In the genomic region with DNA sequence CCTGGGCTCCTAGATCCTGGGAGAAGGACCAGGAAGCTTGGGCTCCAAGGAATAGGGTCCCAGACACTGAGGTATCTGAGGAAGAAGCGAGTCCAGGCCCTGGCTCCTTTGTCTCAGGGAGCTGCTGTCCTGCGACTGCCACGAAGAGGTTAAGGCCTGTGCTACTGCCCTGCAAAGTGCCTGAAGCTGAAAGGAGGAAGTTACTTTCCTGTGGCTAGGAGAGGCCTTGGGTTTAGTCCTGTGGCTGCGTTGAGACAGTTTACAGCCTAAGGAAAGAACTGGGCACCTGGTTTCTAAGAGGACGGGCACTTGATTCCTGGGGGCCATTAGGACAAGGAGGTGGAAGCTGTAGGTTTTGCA, we compare ENCODE assay signal across 9 cellular contexts. TPM values are rescaled to one million over a fixed set of nuclear protein-coding genes. Genes with fewer than 3 reads are reported as not detected.
DNase-seq lines count a peak whose midpoint lies in the region; ATAC-seq and TF ChIP-seq lines count a peak whose summit lies in the region.
"Had no signal": no experiment of that assay in that cellular context is flagged by ENCODE, and none has a peak within 500 bp of the region (broad histone marks: within the 10 kb centered on the region; RNA-seq: fewer than 3 reads in every experiment).

No MANE protein-coding gene starts in this region.

- H3K9me3 Mint-ChIP-seq in T-cell (peaks cover 0 to 8% (median 6%) of the 10 kb centered on the region in 3 donors), glutamatergic neuron (ENCODE audit: unreplicated experiment) (peaks cover 12% of the 10 kb centered on the region)

- peak overlapping the region in 3 of 7 experiments; percentile 66 to 73 (median 73) for H3K4me3 ChIP-seq in skin epidermis

- H3K4me1 Mint-ChIP-seq in T-cell (peaks cover 64 to 78% (median 68%) of the 10 kb centered on the region in 3 donors), glutamatergic neuron (ENCODE audit: low read depth, unreplicated experiment) (peaks cover 3% of the 10 kb centered on the region)

- TF ChIP-seq CTCF in GM20000 (IDR thresholded peaks at IDR 0.05; ENCODE audit: extremely low read depth, missing control alignments) (no peak), glutamatergic neuron (IDR thresholded peaks at IDR 0.05; ENCODE audit: partially characterized antibody, unreplicated experiment) (no peak)

- H3K27me3 Mint-ChIP-seq in T-cell = no peaks in the 10 kb centered on the region
- peaks cover 12% of the 10 kb centered on the region for H3K27me3 Mint-ChIP-seq in glutamatergic neuron (ENCODE audit: unreplicated experiment)

- peak overlapping the region in 2 of 3 donors; percentile 67 to 71 for H3K4me3 Mint-ChIP-seq in T-cell
- peak overlapping the region; percentile 69 for H3K4me3 Mint-ChIP-seq in glutamatergic neuron (ENCODE audit: unreplicated experiment)

- H3K27ac Mint-ChIP-seq in T-cell = peak overlapping the region; percentile 88 to 90
- no peak overlapping the region for H3K27ac Mint-ChIP-seq in glutamatergic neuron (ENCODE audit: unreplicated experiment)

- DNase-seq in GM20000 (ENCODE audit: low spot score) = peak; percentile 56
- DNase-seq in T-cell = peak in 1 of 34 experiments; percentile 30
- no peak for DNase-seq in glutamatergic neuron
- no peak for DNase-seq in NCI-H1930 (lab: John Stamatoyannopoulos, UW)
- DNase-seq in activated CD4-positive, CD25-positive, alpha-beta regulatory T cell treated with anti-CD3 and anti-CD28 coated beads, Interleukin-2, amount 50 U/mL, for 72 hours = no peak
- DNase-seq in NCI-H345 treated with DMSO at 0.1 percent for 48 hours (lab: John Stamatoyannopoulos, UW; ENCODE audit: unreplicated experiment) = no peak
- DNase-seq in activated CD4-positive, alpha-beta T cell treated with anti-CD3 and anti-CD28 coated beads, Interleukin-2, amount 50 U/mL, for 1 hour = no peak

- H3K36me3 Mint-ChIP-seq in T-cell (peaks cover 28% of the 10 kb centered on the region), glutamatergic neuron (ENCODE audit: unreplicated experiment) (peaks cover 7% of the 10 kb centered on the region)

- H3K27ac ChIP-seq in skin epidermis = peak overlapping the region in 15 of 21 experiments; percentile 17 to 94 (median 84)

- CTCF ChIA-PET in T-cell (lab: Charles Lee) = no interaction called here

- no peak for ATAC-seq in T-cell (replicated peaks in 1 of 4)

- POLR2A ChIA-PET in T-cell (lab: Charles Lee) = interaction anchor here (0.7 to 0.9 kb wide), 2 partner anchors 285 to 319 kb away, joined by 3 to 4 read pairs; a partner anchor contains a TSS

RNA-seq across cellular contexts. Expression of a gene that starts 2.8 kb away (rescaled TPM):
- total RNA-seq in T-cell (100 to 1,000 TPM in 2 of 5 donors, 10 to 100 TPM in 3; 49.9 to 335 (median 70.9) TPM), glutamatergic neuron (ENCODE audit: unreplicated experiment) (61.5 TPM)

RNA-seq across cellular contexts. Expression of a gene that starts 11.5 kb away (rescaled TPM):
- 1 to 10 TPM in 1 of 5 donors, under 1 TPM in 2, not detected in 2; 0.15 to 2.4 (median 0.32) TPM for total RNA-seq in T-cell
- 33.1 TPM for total RNA-seq in glutamatergic neuron (ENCODE audit: unreplicated experiment)
- total RNA-seq: LHCN-M2 had no signal

RNA-seq across cellular contexts. Expression of a gene that starts 38.6 kb away (rescaled TPM):
- total RNA-seq in T-cell (not detected), glutamatergic neuron (ENCODE audit: unreplicated experiment) (60.4 TPM)

RNA-seq across cellular contexts. Expression of a gene that starts 46.4 kb away (rescaled TPM):
- not detected for total RNA-seq in T-cell
- 0.12 TPM for total RNA-seq in glutamatergic neuron (ENCODE audit: unreplicated experiment)
- total RNA-seq: LHCN-M2 had no signal

Comparison
In these comparisons a context has a peak if more than half of its experiments do, and no peak if none do; other contexts are left out.
1. RNA of a gene that starts 11.5 kb away (total RNA-seq): 33.1 TPM in glutamatergic neuron (single experiment); 0.15 to 2.4 TPM in T-cell; every median in the first group is over 10 times any median in the second.
2. RNA of a gene that starts 38.6 kb away (total RNA-seq): 60.4 TPM in glutamatergic neuron (single experiment); not detected in T-cell; every median in the first group is over 10 times any median in the second.